ENCODE assay signal across 10 cellular contexts in genomic region chr5:1109542-1110259, GRCh38. TPM values are rescaled to one million over a fixed set of nuclear protein-coding genes. Genes with fewer than 3 reads are reported as not detected.
A peak's percentile ranks its signal among the peaks of the same experiment; 100 is the strongest.
DNase-seq lines count a peak whose midpoint lies in the region; ATAC-seq and TF ChIP-seq lines count a peak whose summit lies in the region.
"Had no signal": no experiment of that assay in that cellular context is flagged by ENCODE, and none has a peak within 500 bp of the region (broad histone marks: within the 10 kb centered on the region; RNA-seq: fewer than 3 reads in every experiment).

No MANE protein-coding gene starts in this region.

- H3K4me3 ChIP-seq in vagina = peak overlapping the region in 1 of 2 donors; percentile 89

- H3K36me3 Mint-ChIP-seq in stimulated activated naive CD8-positive, alpha-beta T cell treated with anti-CD3 and anti-CD28 coated beads, Interleukin-15, Interleukin-2, amounts not matched to agents 100 ng/mL and 50 ng/mL, for 24 hours (ENCODE audit: low read depth) = no peaks in the 10 kb centered on the region
- H3K36me3 Mint-ChIP-seq in central memory CD8-positive, alpha-beta T cell (ENCODE audit: insufficient read depth) = peaks cover 8% of the 10 kb centered on the region
- H3K36me3 Mint-ChIP-seq in naive B cell = no peaks in the 10 kb centered on the region

- peaks cover 45% of the 10 kb centered on the region for H3K4me1 Mint-ChIP-seq in stimulated activated naive CD8-positive, alpha-beta T cell treated with anti-CD3 and anti-CD28 coated beads, Interleukin-15, Interleukin-2, amounts not matched to agents 100 ng/mL and 50 ng/mL, for 24 hours (ENCODE audit: low read depth)
- H3K4me1 Mint-ChIP-seq in central memory CD8-positive, alpha-beta T cell = peaks cover 37% of the 10 kb centered on the region
- peaks cover 30 to 62% (median 32%) of the 10 kb centered on the region in 3 donors for H3K4me1 Mint-ChIP-seq in naive B cell

- H3K9me3 Mint-ChIP-seq in stimulated activated naive CD8-positive, alpha-beta T cell treated with anti-CD3 and anti-CD28 coated beads, Interleukin-15, Interleukin-2, amounts not matched to agents 100 ng/mL and 50 ng/mL, for 24 hours = no peaks in the 10 kb centered on the region
- H3K9me3 Mint-ChIP-seq in central memory CD8-positive, alpha-beta T cell = no peaks in the 10 kb centered on the region
- H3K9me3 Mint-ChIP-seq in naive B cell = no peaks in the 10 kb centered on the region

- no peak for ATAC-seq in stimulated activated naive CD8-positive, alpha-beta T cell treated with anti-CD3 and anti-CD28 coated beads, Interleukin-15, Interleukin-2, amounts not matched to agents 100 U/mL and 50 U/mL, for 24 hours
- ATAC-seq in central memory CD8-positive, alpha-beta T cell (replicated peaks; ENCODE audit: extremely low read depth, poor library complexity, severe bottlenecking) = no peak
- ATAC-seq in naive B cell (ENCODE audit: low read depth in 2 of 2) = no peak

- DNase-seq in stimulated activated naive CD8-positive, alpha-beta T cell treated with anti-CD3 and anti-CD28 coated beads, Interleukin-15, Interleukin-2, amounts not matched to agents 100 U/mL and 50 U/mL, for 24 hours = no peak
- no peak for DNase-seq in central memory CD8-positive, alpha-beta T cell (ENCODE audit: low spot score in 2 of 2)
- DNase-seq in naive B cell = no peak
- no peak for DNase-seq in vagina (ENCODE audit: extremely low spot score in 2 of 2)
- no peak for DNase-seq in DMS79 (lab: John Stamatoyannopoulos, UW)
- no peak for DNase-seq in stimulated activated CD4-positive, alpha-beta T cell treated with anti-CD3 and anti-CD28 coated beads, Interleukin-1b, Interleukin-23, amount 100 ng/mL, for 48 hours
- no peak for DNase-seq in NOMO-1 treated with dmso at 0.1 percent for 144 hours (lab: John Stamatoyannopoulos, UW; ENCODE audit: unreplicated experiment)
- DNase-seq: activated CD4-positive, alpha-beta T cell treated with anti-CD3 and anti-CD28 coated beads for 1 hour; posterior cingulate gyrus had no signal

- H3K27ac Mint-ChIP-seq in stimulated activated naive CD8-positive, alpha-beta T cell treated with anti-CD3 and anti-CD28 coated beads, Interleukin-15, Interleukin-2, amounts not matched to agents 100 ng/mL and 50 ng/mL, for 24 hours = no peak overlapping the region
- H3K27ac Mint-ChIP-seq in central memory CD8-positive, alpha-beta T cell (ENCODE audit: low read depth) = peak overlapping the region; percentile 64
- H3K27ac Mint-ChIP-seq in naive B cell = peak overlapping the region in 4 of 6 donors; percentile 69 to 96 (median 88)

- intact Hi-C loops in vagina (cut with DNase I) = no loop called here

- peak overlapping the region; percentile 84 for H3K27ac ChIP-seq in vagina

- no peak for TF ChIP-seq CTCF in vagina (IDR thresholded peaks at IDR 0.05)

- no peaks in the 10 kb centered on the region for H3K9me3 ChIP-seq in vagina

- H3K27me3 Mint-ChIP-seq in stimulated activated naive CD8-positive, alpha-beta T cell treated with anti-CD3 and anti-CD28 coated beads, Interleukin-15, Interleukin-2, amounts not matched to agents 100 ng/mL and 50 ng/mL, for 24 hours = no peaks in the 10 kb centered on the region
- no peaks in the 10 kb centered on the region for H3K27me3 Mint-ChIP-seq in central memory CD8-positive, alpha-beta T cell
- no peaks in the 10 kb centered on the region for H3K27me3 Mint-ChIP-seq in naive B cell

- peak overlapping the region; percentile 84 for H3K4me3 Mint-ChIP-seq in stimulated activated naive CD8-positive, alpha-beta T cell treated with anti-CD3 and anti-CD28 coated beads, Interleukin-15, Interleukin-2, amounts not matched to agents 100 ng/mL and 50 ng/mL, for 24 hours
- peak overlapping the region; percentile 84 for H3K4me3 Mint-ChIP-seq in central memory CD8-positive, alpha-beta T cell
- peak overlapping the region; percentile 87 to 95 (median 92) for H3K4me3 Mint-ChIP-seq in naive B cell

- H3K4me1 ChIP-seq in vagina = peaks cover 46% of the 10 kb centered on the region

- TF ChIP-seq POLR2A in vagina (IDR thresholded peaks at IDR 0.05) = no peak

- no peaks in the 10 kb centered on the region for H3K36me3 ChIP-seq in vagina

- H3K27me3 ChIP-seq in vagina = no peaks in the 10 kb centered on the region

RNA-seq across cellular contexts. Expression of gene SLC12A7, which starts 2.2 kb away (rescaled TPM):
- 10 to 100 TPM in 1 of 6 donors, 1 to 10 TPM in 5; 1.9 to 15.6 (median 5.8) TPM for polyA plus RNA-seq in naive B cell (ENCODE audit: low read depth in 6 of 6)
- total RNA-seq in vagina = 21.6 TPM
